ENCODE assay signal across 8 cellular contexts in the genomic region with DNA sequence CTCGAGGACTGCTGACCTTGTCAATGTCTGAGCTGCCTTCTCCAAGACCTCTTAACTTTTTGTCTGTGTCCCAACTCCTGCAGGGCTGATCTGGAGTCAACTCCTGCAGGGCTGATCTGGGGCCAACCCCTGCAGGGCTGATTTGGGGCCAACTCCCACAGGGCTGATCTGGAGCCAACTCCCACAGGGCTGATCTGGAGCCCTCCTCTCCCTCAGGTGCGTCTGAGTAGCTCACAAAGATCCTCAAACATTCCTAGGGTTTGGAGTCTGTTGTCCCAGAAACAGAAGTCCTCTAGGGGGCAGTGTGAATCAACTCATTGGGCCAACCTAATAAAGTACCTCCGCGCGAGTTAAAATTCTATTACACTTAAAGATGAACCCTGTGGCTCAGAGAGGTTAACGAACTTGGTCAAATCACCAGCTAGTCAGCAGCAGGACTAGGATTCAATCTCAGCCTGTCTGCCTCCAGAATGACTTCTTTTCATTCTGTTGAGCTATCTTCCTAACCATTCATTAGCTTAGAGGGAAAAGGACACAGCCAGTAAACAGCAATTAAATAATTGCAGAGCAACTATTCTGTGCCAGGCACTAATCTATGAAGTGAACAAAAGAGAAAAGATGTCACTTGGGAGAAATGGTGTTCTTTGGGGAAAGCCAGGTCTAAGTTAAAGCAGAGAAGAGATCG.
DNase-seq lines count a peak whose midpoint lies in the region; ATAC-seq and TF ChIP-seq lines count a peak whose summit lies in the region.

No MANE protein-coding gene starts in this region.

- peak; percentile 24 to 74 (median 38) for DNase-seq in stimulated activated naive CD4-positive, alpha-beta T cell (lab: John Stamatoyannopoulos, UW)
- no peak for DNase-seq in stimulated activated naive CD4-positive, alpha-beta T cell treated with Interleukin-2 at 50 U/mL for 16 hours (lab: John Stamatoyannopoulos, UW)
- DNase-seq in NCI-H2107 treated with DMSO at 0.1 percent for 48 hours (lab: John Stamatoyannopoulos, UW; ENCODE audit: unreplicated experiment) (peak; percentile 100), UCSD-AML1 (lab: John Stamatoyannopoulos, UW; ENCODE audit: unreplicated experiment) (peak; percentile 36), brain microvascular endothelial cell (peak; percentile 68), islet precursor cell (peak; percentile 79)
- DNase-seq in stimulated activated CD4-positive, alpha-beta T cell treated with anti-CD3 and anti-CD28 coated beads, Interleukin-1b, Interleukin-23, amount 100 ng/mL, for 48 hours, result peak; percentile 32

- ATAC-seq in HG03354 (IDR thresholded peaks at IDR 0.05; ENCODE audit: poor library complexity, severe bottlenecking, unreplicated experiment), result no peak

- no peak overlapping the region for H3K27ac ChIP-seq in brain microvascular endothelial cell

- in situ Hi-C loops in brain microvascular endothelial cell (cut with HindIII; ENCODE audit: low pct_ligation_motif_present, low sequenced_read_pairs), result no loop called here

- peaks cover 12% of the 10 kb centered on the region for H3K27me3 ChIP-seq in brain microvascular endothelial cell (replicated peaks)

- H3K4me3 ChIP-seq in brain microvascular endothelial cell (ENCODE audit: low read depth, low read length), result no peak overlapping the region

- H3K36me3 ChIP-seq in brain microvascular endothelial cell (replicated peaks), result no peaks in the 10 kb centered on the region

- peak; percentile 86 for TF ChIP-seq CTCF in brain microvascular endothelial cell (IDR thresholded peaks at IDR 0.05; ENCODE audit: low read depth, low read length, missing control alignments)
